30 cellular contexts compared by ENCODE assay signal in genomic region chr16:86533942-86534341, GRCh38. TPM values are rescaled to one million over a fixed set of nuclear protein-coding genes. Genes with fewer than 3 reads are reported as not detected.
"Had no signal": no experiment of that assay in that cellular context is flagged by ENCODE, and none has a peak within 500 bp of the region (broad histone marks: within the 10 kb centered on the region; RNA-seq: fewer than 3 reads in every experiment).

No MANE protein-coding gene starts in this region.

- H3K4me3 ChIP-seq: adrenal gland, body of pancreas, cardiac muscle cell, coronary artery, heart right ventricle, left ventricle myocardium inferior, lung, ovary, psoas muscle, right atrium auricular region, thoracic aorta, uterus had no signal

- H3K27ac Mint-ChIP-seq: activated B cell treated with CpG ODN at 0.5 μM for 24 hours; activated CD8-positive, alpha-beta T cell treated with anti-CD3 and anti-CD28 coated beads for 36 hours; activated naive CD4-positive, alpha-beta T cell treated with anti-CD3 and anti-CD28 coated beads, Interleukin-2, amount 50 U/mL, for 72 hours; activated T-helper 17 cell treated with anti-CD3 and anti-CD28 coated beads, Interleukin-2, amount 50 U/mL, for 72 hours; mesothelial cell of epicardium; naive thymus-derived CD4-positive, alpha-beta T cell; T-cell; T-helper 2 cell treated with Interferon-gamma antibody and Interleukin-4, amounts not matched to agents 5 μg/mL and 100 μg/mL, for 36 hours had no signal

- H3K4me1 Mint-ChIP-seq: activated B cell treated with CpG ODN at 0.5 μM for 24 hours; activated T-helper 17 cell treated with anti-CD3 and anti-CD28 coated beads, Interleukin-2, amount 50 U/mL, for 72 hours; mesothelial cell of epicardium; naive thymus-derived CD4-positive, alpha-beta T cell; T-cell had no signal

- H3K4me3 Mint-ChIP-seq: activated B cell treated with CpG ODN at 0.5 μM for 24 hours; activated CD8-positive, alpha-beta T cell treated with anti-CD3 and anti-CD28 coated beads for 36 hours; activated T-cell treated with anti-CD3 and anti-CD28 coated beads, Interleukin-2, amount 50 U/mL, for 4 hours; activated T-helper 17 cell treated with anti-CD3 and anti-CD28 coated beads, Interleukin-2, amount 50 U/mL, for 72 hours; mesothelial cell of epicardium; naive thymus-derived CD4-positive, alpha-beta T cell; T-cell; T-helper 2 cell treated with Interferon-gamma antibody and Interleukin-4, amounts not matched to agents 5 μg/mL and 100 μg/mL, for 36 hours had no signal

- DNase-seq: activated B cell treated with CpG ODN at 0.5 μM for 24 hours; activated CD4-positive, alpha-beta T cell treated with anti-CD3 and anti-CD28 coated beads, Interleukin-2, amount 50 U/mL, for 1 hour; activated CD8-positive, alpha-beta T cell treated with anti-CD3 and anti-CD28 coated beads for 36 hours; activated gamma-delta T cell treated with Interleukin-2 at 50 U/mL for 16 hours; activated T-cell treated with anti-CD3 and anti-CD28 coated beads, Interleukin-2, amount 50 U/mL, for 4 hours; adrenal gland; body of pancreas; cerebellar nuclear complex; foreskin fibroblast; heart right ventricle; left ventricle myocardium inferior; naive thymus-derived CD4-positive, alpha-beta T cell; ovary; psoas muscle; stimulated activated CD4-positive, alpha-beta T cell treated with anti-CD3 and anti-CD28 coated beads, Interleukin-2, amount 100 ng/mL, for 48 hours; stimulated activated naive CD4-positive, alpha-beta T cell treated with Interleukin-2 at 50 U/mL for 16 hours; T-cell; trophoblast cell; uterus had no signal

- H3K9me3 ChIP-seq: adrenal gland, body of pancreas, heart right ventricle, left ventricle myocardium inferior, ovary, psoas muscle, right atrium auricular region, thoracic aorta, uterus had no signal

- H3K27ac ChIP-seq: adrenal gland, body of pancreas, cardiac muscle cell, coronary artery, heart right ventricle, left ventricle myocardium inferior, ovary, psoas muscle, right atrium auricular region, thoracic aorta, uterus had no signal

- H3K4me1 ChIP-seq: body of pancreas, psoas muscle, uterus had no signal

- H3K27me3 Mint-ChIP-seq: activated B cell treated with CpG ODN at 0.5 μM for 24 hours; activated CD8-positive, alpha-beta T cell treated with anti-CD3 and anti-CD28 coated beads for 36 hours; activated T-helper 17 cell treated with anti-CD3 and anti-CD28 coated beads, Interleukin-2, amount 50 U/mL, for 72 hours; naive thymus-derived CD4-positive, alpha-beta T cell; T-cell had no signal

- H3K36me3 ChIP-seq: cardiac muscle cell, ovary, uterus had no signal

- H3K9me3 Mint-ChIP-seq: activated B cell treated with CpG ODN at 0.5 μM for 24 hours; activated CD8-positive, alpha-beta T cell treated with anti-CD3 and anti-CD28 coated beads for 36 hours; activated naive CD4-positive, alpha-beta T cell treated with anti-CD3 and anti-CD28 coated beads, Interleukin-2, amount 50 U/mL, for 72 hours; activated T-cell treated with anti-CD3 and anti-CD28 coated beads, Interleukin-2, amount 50 U/mL, for 4 hours; activated T-helper 17 cell treated with anti-CD3 and anti-CD28 coated beads, Interleukin-2, amount 50 U/mL, for 72 hours; mesothelial cell of epicardium; T-helper 2 cell treated with Interferon-gamma antibody and Interleukin-4, amounts not matched to agents 5 μg/mL and 100 μg/mL, for 36 hours had no signal

- H3K27me3 ChIP-seq: adrenal gland, body of pancreas, cardiac muscle cell, heart right ventricle, ovary, right atrium auricular region, uterus had no signal

- ATAC-seq: activated CD8-positive, alpha-beta T cell treated with anti-CD3 and anti-CD28 coated beads for 36 hours; activated naive CD4-positive, alpha-beta T cell treated with anti-CD3 and anti-CD28 coated beads, Interleukin-2, amount 50 U/mL, for 72 hours; activated T-cell treated with anti-CD3 and anti-CD28 coated beads, Interleukin-2, amount 50 U/mL, for 4 hours; activated T-helper 17 cell treated with anti-CD3 and anti-CD28 coated beads, Interleukin-2, amount 50 U/mL, for 72 hours; body of pancreas; esophagus mucosa; heart right ventricle; naive thymus-derived CD4-positive, alpha-beta T cell; psoas muscle; T-cell had no signal

RNA-seq across cellular contexts. Expression of gene FOXF1, which starts 23.6 kb away (rescaled TPM):
- total RNA-seq: activated B cell treated with CpG ODN at 0.5 μM for 24 hours; activated CD8-positive, alpha-beta T cell treated with anti-CD3 and anti-CD28 coated beads for 36 hours; activated naive CD4-positive, alpha-beta T cell treated with anti-CD3 and anti-CD28 coated beads, Interleukin-2, amount 50 U/mL, for 72 hours; activated T-helper 17 cell treated with anti-CD3 and anti-CD28 coated beads, Interleukin-2, amount 50 U/mL, for 72 hours; naive thymus-derived CD4-positive, alpha-beta T cell had no signal
- polyA plus RNA-seq: naive thymus-derived CD4-positive, alpha-beta T cell; neural cell had no signal

RNA-seq across cellular contexts. Expression of gene FOXC2, which starts 32.7 kb away (rescaled TPM):
- total RNA-seq: activated B cell treated with CpG ODN at 0.5 μM for 24 hours; activated CD8-positive, alpha-beta T cell treated with anti-CD3 and anti-CD28 coated beads for 36 hours; activated naive CD4-positive, alpha-beta T cell treated with anti-CD3 and anti-CD28 coated beads, Interleukin-2, amount 50 U/mL, for 72 hours; activated T-cell treated with anti-CD3 and anti-CD28 coated beads, Interleukin-2, amount 50 U/mL, for 4 hours; activated T-helper 17 cell treated with anti-CD3 and anti-CD28 coated beads, Interleukin-2, amount 50 U/mL, for 72 hours; naive thymus-derived CD4-positive, alpha-beta T cell; T-cell had no signal
- polyA plus RNA-seq: naive thymus-derived CD4-positive, alpha-beta T cell; neural cell had no signal

RNA-seq across cellular contexts. Expression of gene FOXL1, which starts 44.4 kb away (rescaled TPM):
- total RNA-seq: activated B cell treated with CpG ODN at 0.5 μM for 24 hours; activated CD8-positive, alpha-beta T cell treated with anti-CD3 and anti-CD28 coated beads for 36 hours; activated naive CD4-positive, alpha-beta T cell treated with anti-CD3 and anti-CD28 coated beads, Interleukin-2, amount 50 U/mL, for 72 hours; activated T-cell treated with anti-CD3 and anti-CD28 coated beads, Interleukin-2, amount 50 U/mL, for 4 hours; activated T-helper 17 cell treated with anti-CD3 and anti-CD28 coated beads, Interleukin-2, amount 50 U/mL, for 72 hours; naive thymus-derived CD4-positive, alpha-beta T cell; T-cell had no signal
- polyA plus RNA-seq: naive thymus-derived CD4-positive, alpha-beta T cell had no signal
